Comparison of ENCODE assay signal across 23 cellular contexts in genomic region chr2:62234755-62235655, GRCh38. TPM values are rescaled to one million over a fixed set of nuclear protein-coding genes. Genes with fewer than 3 reads are reported as not detected.
DNase-seq lines count a peak whose midpoint lies in the region; ATAC-seq, FAIRE-seq and TF ChIP-seq lines count a peak whose summit lies in the region.
"Had no signal": no experiment of that assay in that cellular context is flagged by ENCODE, and none has a peak within 500 bp of the region (broad histone marks: within the 10 kb centered on the region; RNA-seq: fewer than 3 reads in every experiment).

No MANE protein-coding gene starts in this region.

- intact Hi-C loops in K562 (cut with micrococcal nuclease) (no loop called here), HepG2 (cut with micrococcal nuclease; ENCODE audit: unreplicated experiment) (loop anchor here (5.0 kb wide), 1 partner anchor 38 kb away; the partner anchor contains the start of gene B3GNT2)

- H3K27me3 ChIP-seq in K562 (ENCODE audit: control insufficient read depth in 2 of 2, insufficient read depth in 2 of 2, low read length in 2 of 2): no peaks in the 10 kb centered on the region
- H3K27me3 ChIP-seq in HepG2 (ENCODE audit: control insufficient read depth in 1 of 2, insufficient read depth in 2 of 2, low read length in 2 of 2): no peaks in the 10 kb centered on the region
- H3K27me3 ChIP-seq in small intestine (ENCODE audit: control insufficient read depth in 2 of 2, insufficient read depth in 2 of 2, low read length in 2 of 2): no peaks in the 10 kb centered on the region
- H3K27me3 ChIP-seq: body of pancreas, upper lobe of left lung had no signal

- CTCF ChIA-PET in K562 (lab: Yijun Ruan, JAX; ENCODE audit: low intra/inter-chr PET ratio) (no interaction called here), HepG2 (lab: Yijun Ruan, JAX; ENCODE audit: low intra/inter-chr PET ratio, low total read pairs) (no interaction called here)

- no peak overlapping the region for H2AFZ ChIP-seq in K562 (ENCODE audit: low read depth, low read length)
- H2AFZ ChIP-seq in HepG2 (ENCODE audit: low read length): no peak overlapping the region

- H3K36me3 ChIP-seq in K562 (ENCODE audit: control insufficient read depth, insufficient read depth, low read length) (no peaks in the 10 kb centered on the region), HepG2 (replicated peaks in 1 of 2; ENCODE audit: control insufficient read depth in 1 of 2, insufficient read depth in 2 of 2, low read length in 2 of 2) (no peaks in the 10 kb centered on the region), small intestine (ENCODE audit: control insufficient read depth in 2 of 2, insufficient read depth in 2 of 2, low read length in 2 of 2) (no peaks in the 10 kb centered on the region)
- H3K36me3 ChIP-seq: upper lobe of left lung had no signal

- peak; percentile 34 for DNase-seq in Ammon's horn (ENCODE audit: low spot score)
- DNase-seq in GM12892 (ENCODE audit: insufficient read length): no peak
- DNase-seq in K562 (ENCODE audit: extremely low read depth in 1 of 4, low spot score in 3 of 4): no peak
- DNase-seq in HepG2 (ENCODE audit: low spot score): no peak
- DNase-seq in NCI-H226: no peak
- no peak for DNase-seq in small intestine
- DNase-seq in dedifferentiated amniotic fluid mesenchymal stem cell (ENCODE audit: extremely low spot score): no peak
- DNase-seq: activated naive CD8-positive, alpha-beta T cell treated with anti-CD3 and anti-CD28 coated beads, Interleukin-2, amount 50 U/mL, for 24 hours; activated T-cell treated with anti-CD3 and anti-CD28 coated beads, Interleukin-2, amount 50 U/mL, for 4 hours; body of pancreas; C1 segment of cervical spinal cord; cerebellar nuclear complex; DND-41; islet precursor cell; Karpas-422; naive thymus-derived CD8-positive, alpha-beta T cell; NCI-H2171 treated with DMSO at 0.1 percent for 48 hours; NCI-H526 treated with DMSO at 0.1 percent for 48 hours; nucleus accumbens; psoas muscle had no signal

- no peak for FAIRE-seq in GM12892 (lab: Jason Lieb, UNC)
- FAIRE-seq in K562 (lab: Jason Lieb, UNC): no peak
- FAIRE-seq in HepG2 (lab: Jason Lieb, UNC): no peak
- no peak for FAIRE-seq in small intestine (lab: Jason Lieb, UNC)

- no peaks in the 10 kb centered on the region for H3K79me2 ChIP-seq in K562 (ENCODE audit: control insufficient read depth, insufficient read depth, low read length)
- no peaks in the 10 kb centered on the region for H3K79me2 ChIP-seq in HepG2 (ENCODE audit: insufficient read depth, low read length)

- TF ChIP-seq RAD21 in K562 (CRISPR knock-in tag; conservative IDR thresholded peaks at IDR 0.05 in 1 of 2, IDR thresholded peaks at IDR 0.05 in 1 of 2): no peak
- TF ChIP-seq RAD21 in HepG2 (CRISPR knock-in tag; IDR thresholded peaks at IDR 0.05): no peak

- H3K27ac ChIP-seq in K562 (ENCODE audit: extremely low read depth, low read depth, low read length) (no peak overlapping the region), HepG2 (ENCODE audit: extremely low read length, insufficient read depth, low read length) (no peak overlapping the region), small intestine (ENCODE audit: low read depth in 1 of 2, low read length in 1 of 2) (no peak overlapping the region)
- H3K27ac ChIP-seq: body of pancreas, HL-60, psoas muscle, SK-N-MC, upper lobe of left lung had no signal

- H3K4me3 ChIP-seq in K562 (no peak overlapping the region), HepG2 (replicated peaks in 1 of 3; ENCODE audit: insufficient read depth in 1 of 3, low read depth in 2 of 3, low read length in 3 of 3) (no peak overlapping the region), small intestine (ENCODE audit: low read depth in 1 of 2, low read length in 2 of 2) (no peak overlapping the region)
- H3K4me3 ChIP-seq: body of pancreas, psoas muscle, SK-N-MC, upper lobe of left lung had no signal

- WGBS in K562 (ENCODE audit: insufficient coverage, low coverage, missing lambda C conversion rate): 51% methylated on average over 9 of the region's 16 CpGs
- WGBS in HepG2 (ENCODE audit: low lambda C conversion rate): 79% methylated on average over 16 of the region's 16 CpGs
- 85 to 87% (median 87%) methylated on average over 16 of the region's 16 CpGs for WGBS in small intestine, 3 donors

- ATAC-seq in K562 (peak; percentile 52), HepG2 (peak; percentile 13)
- ATAC-seq: activated naive CD8-positive, alpha-beta T cell treated with anti-CD3 and anti-CD28 coated beads, Interleukin-2, amount 50 U/mL, for 24 hours; activated T-cell treated with anti-CD3 and anti-CD28 coated beads, Interleukin-2, amount 50 U/mL, for 4 hours; body of pancreas; naive thymus-derived CD8-positive, alpha-beta T cell; psoas muscle had no signal

- H3K4me2 ChIP-seq in K562 (ENCODE audit: insufficient read depth, low read length) (no peak overlapping the region), HepG2 (ENCODE audit: low read depth, low read length) (no peak overlapping the region)

- TF ChIP-seq EP300 in K562 (IDR thresholded peaks at IDR 0.05; ENCODE audit: low read length) (no peak), HepG2 (IDR thresholded peaks at IDR 0.05; ENCODE audit: low read depth in 2 of 2, low read length in 2 of 2) (no peak), HepG2 (CRISPR knock-in tag; IDR thresholded peaks at IDR 0.05; ENCODE audit: borderline replicate concordance) (no peak)

- H3K9ac ChIP-seq in K562 (ENCODE audit: insufficient read depth in 1 of 2, low read depth in 2 of 2, low read length in 2 of 2): no peak overlapping the region
- H3K9ac ChIP-seq in HepG2 (ENCODE audit: insufficient read depth, low read depth, low read length): no peak overlapping the region

- peaks cover 0 to 4% of the 10 kb centered on the region in 2 experiments; a peak in 1 of 5 replicates for H3K4me1 ChIP-seq in K562 (replicated peaks in 1 of 2; ENCODE audit: control insufficient read depth in 2 of 2, insufficient read depth in 2 of 2, low read length in 2 of 2)
- peaks cover 16% of the 10 kb centered on the region for H3K4me1 ChIP-seq in HepG2 (ENCODE audit: insufficient read depth, low read length)
- no peaks in the 10 kb centered on the region for H3K4me1 ChIP-seq in small intestine (ENCODE audit: control insufficient read depth in 2 of 2, insufficient read depth in 1 of 2, low read depth in 1 of 2, low read length in 1 of 2)
- H3K4me1 ChIP-seq: body of pancreas, psoas muscle, upper lobe of left lung had no signal

- no peaks in the 10 kb centered on the region for H3K9me1 ChIP-seq in K562 (ENCODE audit: control insufficient read depth, insufficient read depth, low read length)

- POLR2A ChIA-PET in K562 (lab: Yijun Ruan, JAX): interaction anchor here (1.1 to 1.4 kb wide), 2 partner anchors 16 to 64 kb away, joined by 3 to 4 read pairs; no protein-coding TSS in a partner anchor
- POLR2A ChIA-PET in HepG2 (lab: Yijun Ruan, JAX): no interaction called here

- H4K20me1 ChIP-seq in K562 (replicated peaks; ENCODE audit: control insufficient read depth, insufficient read depth, low read length) (no peaks in the 10 kb centered on the region), HepG2 (ENCODE audit: insufficient read depth, low read length) (no peaks in the 10 kb centered on the region)

- H3K9me3 ChIP-seq in K562 (replicated peaks; ENCODE audit: control insufficient read depth, insufficient read depth, low read depth, low read length) (no peaks in the 10 kb centered on the region), HepG2 (ENCODE audit: low read length) (no peaks in the 10 kb centered on the region), small intestine (ENCODE audit: control insufficient read depth, low read depth) (no peaks in the 10 kb centered on the region)
- H3K9me3 ChIP-seq: body of pancreas, psoas muscle, upper lobe of left lung had no signal

- TF ChIP-seq CTCF in K562 (IDR thresholded peaks at IDR 0.05 in 2 of 3, conservative IDR thresholded peaks at IDR 0.05 in 1 of 3; ENCODE audit: insufficient read depth in 2 of 3, low read depth in 1 of 3, low read length in 3 of 3): no peak
- no peak for TF ChIP-seq CTCF in HepG2 (CRISPR knock-in tag; IDR thresholded peaks at IDR 0.05)

- in situ Hi-C loops in K562 (cut with MboI): no loop called here
- in situ Hi-C loops in HepG2 (cut with HindIII; ENCODE audit: extremely low pct_ligation_motif_present, low pct_unique_long_range_greater_than_20kb): no loop called here

- TF ChIP-seq POLR2A in GM12892 (IDR thresholded peaks at IDR 0.05; ENCODE audit: low read depth, low read length) (0 out of 2 replicates have a peak, but pooled peaks have one; percentile 5), K562 (conservative IDR thresholded peaks at IDR 0.05) (no peak), HepG2 (IDR thresholded peaks at IDR 0.05; ENCODE audit: insufficient read depth in 1 of 2, low read depth in 2 of 2, low read length in 2 of 2) (no peak)

- BruUV-seq in K562 (replicated peaks; lab: Mats Ljungman, UMichigan) (no TSS peak), HepG2 (replicated peaks; lab: Mats Ljungman, UMichigan) (no TSS peak)

RNA-seq across cellular contexts. Expression of gene B3GNT2, which starts 39.1 kb away (rescaled TPM):
- 65.4 TPM for polyA plus RNA-seq in GM12892 (2012; ENCODE audit: missing spikeins)
- total RNA-seq in K562 (2011; cell fraction: chromatin; rRNA removed; ENCODE audit: low replicate concordance): 38.4 and 62.7 TPM in 2 replicates
- 41.2 and 42.4 TPM in 2 replicates for total RNA-seq in K562 (2011; cell fraction: nucleolus; rRNA removed)
- 48.5 and 56.0 TPM in 2 replicates for total RNA-seq in K562 (2011; cell fraction: nucleoplasm; rRNA removed)
- total RNA-seq in K562 (2014; rRNA removed): 25.0 and 26.5 TPM in 2 replicates
- total RNA-seq in K562 (2014; rRNA removed; fragmentation: Illumina TruSeq; extraction: Trizol): 38.9 and 42.4 TPM in 2 replicates
- 32.5 and 33.7 TPM in 2 replicates for total RNA-seq in K562 (2015; rRNA removed; fragmentation: Illumina TruSeq; extraction: Trizol)
- 24.5 and 24.8 TPM in 2 replicates for total RNA-seq in K562 (2021)
- polyA plus RNA-seq in K562 (2011; rRNA removed): 23.6 and 30.5 TPM in 2 replicates
- polyA plus RNA-seq in K562 (2011; cell fraction: cytosol; rRNA removed): 11.1 and 16.8 TPM in 2 replicates
- 9.8 and 12.0 TPM in 2 replicates for polyA plus RNA-seq in K562 (2011; cell fraction: nucleus; rRNA removed)
- 16.8 and 17.9 TPM in 2 replicates for polyA plus RNA-seq in K562 (2012)
- polyA plus RNA-seq in K562 (2014; fragmentation: Illumina TruSeq; extraction: Trizol): 25.9 and 32.2 TPM in 2 replicates
- 1 to 10 TPM; 6.0 to 8.0 TPM for polyA plus RNA-seq in K562 (2014; fragmentation: Nextera tagmentation; extraction: Ambion mirVana)
- polyA plus RNA-seq in K562 (2014; rRNA removed): 17.1 and 19.2 TPM in 2 replicates
- 46.2 and 51.4 TPM in 2 replicates for polyA minus RNA-seq in K562 (2011; rRNA and poly(A)+ RNA removed)
- polyA minus RNA-seq in K562 (2011; cell fraction: cytosol; rRNA and poly(A)+ RNA removed): 18.5 and 23.4 TPM in 2 replicates
- polyA minus RNA-seq in K562 (2011; cell fraction: nucleus; rRNA and poly(A)+ RNA removed): 10.1 and 19.4 TPM in 2 replicates
- total RNA-seq in HepG2 (2016; rRNA removed; fragmentation: Illumina TruSeq; extraction: Trizol): 19.5 and 28.5 TPM in 2 replicates
- 5.6 and 5.7 TPM in 2 replicates for total RNA-seq in HepG2 (2016; cell fraction: cytosol; rRNA removed; fragmentation: Illumina TruSeq; extraction: Trizol; ENCODE audit: low read depth)
- total RNA-seq in HepG2 (2016; cell fraction: insoluble cytoplasmic fraction; rRNA removed; fragmentation: Illumina TruSeq; extraction: Trizol): 19.3 and 27.8 TPM in 2 replicates
- total RNA-seq in HepG2 (2016; cell fraction: membrane; rRNA removed; fragmentation: Illumina TruSeq; extraction: Trizol): 13.3 and 14.8 TPM in 2 replicates
- 27.5 and 28.5 TPM in 2 replicates for total RNA-seq in HepG2 (2016; cell fraction: nucleus; rRNA removed; fragmentation: Illumina TruSeq; extraction: Trizol)
- 26.3 and 29.3 TPM in 2 replicates for polyA plus RNA-seq in HepG2 (2011; rRNA removed)
- 15.9 and 28.7 TPM in 2 replicates for polyA plus RNA-seq in HepG2 (2011; cell fraction: cytosol; rRNA removed)
- polyA plus RNA-seq in HepG2 (2011; cell fraction: nucleus; rRNA removed): 7.3 and 11.3 TPM in 2 replicates
- 54.4 and 58.5 TPM in 2 replicates for polyA plus RNA-seq in HepG2 (2012)
- 1.4 and 1.7 TPM in 2 replicates for polyA plus RNA-seq in HepG2 (2016; cell fraction: cytosol; fragmentation: Illumina TruSeq; extraction: Trizol; ENCODE audit: low read depth)
- 17.4 and 17.6 TPM in 2 replicates for polyA plus RNA-seq in HepG2 (2016; cell fraction: insoluble cytoplasmic fraction; fragmentation: Illumina TruSeq; extraction: Trizol; ENCODE audit: low read depth)
- 5.6 and 5.8 TPM in 2 replicates for polyA plus RNA-seq in HepG2 (2016; cell fraction: membrane; fragmentation: Illumina TruSeq; extraction: Trizol; ENCODE audit: low read depth)
- 29.6 and 33.7 TPM in 2 replicates for polyA plus RNA-seq in HepG2 (2016; cell fraction: nucleus; fragmentation: Illumina TruSeq; extraction: Trizol; ENCODE audit: insufficient read depth, low read depth)
- polyA minus RNA-seq in HepG2 (2011; rRNA and poly(A)+ RNA removed; ENCODE audit: low replicate concordance): 11.0 and 33.8 TPM in 2 replicates
- 29.1 and 41.9 TPM in 2 replicates for polyA minus RNA-seq in HepG2 (2011; cell fraction: cytosol; rRNA and poly(A)+ RNA removed)
- 28.5 and 42.8 TPM in 2 replicates for polyA minus RNA-seq in HepG2 (2011; cell fraction: nucleus; rRNA and poly(A)+ RNA removed)
- polyA plus RNA-seq in small intestine: 10 to 100 TPM; 13.4 to 24.3 (median 14.1) TPM
